ENCODE assay signal across 8 cellular contexts in the genomic region with DNA sequence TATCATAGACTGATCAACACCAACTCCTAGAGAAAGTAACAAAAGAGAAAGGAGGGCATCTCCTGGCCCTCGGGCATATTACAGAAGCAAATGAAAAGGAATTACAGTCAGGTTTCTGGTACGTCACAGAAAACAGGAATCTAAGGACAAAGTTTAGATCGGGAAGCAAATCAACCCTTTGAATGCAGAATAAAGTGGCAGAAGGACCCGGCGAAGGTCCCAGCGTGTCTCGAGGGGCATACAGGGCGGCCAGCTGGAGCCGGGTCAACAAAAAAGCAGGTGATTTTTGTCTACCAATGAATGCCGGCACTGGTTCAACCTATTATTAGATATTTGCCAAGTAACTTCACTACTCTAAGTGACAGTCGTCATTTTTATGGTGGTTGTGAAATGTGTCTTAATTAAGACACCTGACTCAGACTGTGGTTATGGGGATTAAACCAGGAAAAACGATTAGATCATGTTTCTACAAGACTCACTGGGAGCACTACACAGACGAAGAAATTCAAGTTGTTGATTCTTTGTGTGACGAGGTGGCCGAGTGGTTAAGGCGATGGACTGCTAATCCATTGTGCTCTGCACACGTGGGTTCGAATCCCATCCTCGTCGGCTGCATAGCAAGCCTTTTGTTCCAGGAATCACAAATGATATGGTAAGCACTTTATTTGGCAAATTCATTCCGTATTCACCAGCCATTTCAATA. TPM values are rescaled to one million over a fixed set of nuclear protein-coding genes. Genes with fewer than 3 reads are reported as not detected.
DNase-seq lines count a peak whose midpoint lies in the region; ATAC-seq and TF ChIP-seq lines count a peak whose summit lies in the region.

No MANE protein-coding gene starts in this region.

- peak; percentile 71 for ATAC-seq in GM19351 (IDR thresholded peaks at IDR 0.05; ENCODE audit: unreplicated experiment)

- H3K27ac ChIP-seq in HUES64 (ENCODE audit: low read depth, low read length) (no peak overlapping the region), ascending aorta (no peak overlapping the region), substantia nigra (ENCODE audit: low read depth, low read length, poor library complexity, severe bottlenecking) (no peak overlapping the region)

- DNase-seq in COR-L47 (lab: John Stamatoyannopoulos, UW): peak; percentile 78
- DNase-seq in OCI-M1 (lab: John Stamatoyannopoulos, UW): peak; percentile 99
- no peak for DNase-seq in ascending aorta (ENCODE audit: low spot score in 2 of 2)
- DNase-seq in iris pigment epithelial cell (ENCODE audit: low read depth): peak; percentile 84
- peak; percentile 48 to 70 for DNase-seq in stimulated activated CD4-positive, alpha-beta T cell treated with anti-CD3 and anti-CD28 coated beads, Interleukin-4, amount 100 ng/mL, for 48 hours (ENCODE audit: low read depth in 2 of 2)
- no peak for DNase-seq in substantia nigra (lab: John Stamatoyannopoulos, UW)

- H3K36me3 ChIP-seq in HUES64 (ENCODE audit: insufficient read depth, low read length) (no peaks in the 10 kb centered on the region), ascending aorta (no peaks in the 10 kb centered on the region)

- no peak for TF ChIP-seq CTCF in ascending aorta (IDR thresholded peaks at IDR 0.05)

- peak overlapping the region; percentile 44; the same call in 1 of the 2 replicates for H3K9ac ChIP-seq in HUES64 (ENCODE audit: low read depth, low read length)

- under 1% methylated on average over 21 of the region's 21 CpGs for WGBS in HUES64

- H3K4me3 ChIP-seq in HUES64 (ENCODE audit: low read length) (peak overlapping the region; percentile 76), ascending aorta (peak overlapping the region; percentile 29 to 52)

- H3K27me3 ChIP-seq in HUES64 (ENCODE audit: insufficient read depth, low read length): peaks cover 87% of the 10 kb centered on the region
- H3K27me3 ChIP-seq in ascending aorta: peaks cover 23% of the 10 kb centered on the region

- H3K4me1 ChIP-seq in HUES64 (ENCODE audit: insufficient read depth, low read length): peaks cover 10% of the 10 kb centered on the region; the same call in 1 of the 2 replicates
- H3K4me1 ChIP-seq in ascending aorta: no peaks in the 10 kb centered on the region

- intact Hi-C loops in ascending aorta (cut with DNase I): no loop called here

- H3K9me3 ChIP-seq in HUES64 (ENCODE audit: insufficient read depth, low read depth, low read length) (no peaks in the 10 kb centered on the region), ascending aorta (no peaks in the 10 kb centered on the region)

RNA-seq across cellular contexts. Expression of a gene that starts 12.4 kb away (rescaled TPM):
- 11.2 TPM for polyA plus RNA-seq in HUES64 (2013, experiment 1 of 2)
- polyA plus RNA-seq in HUES64 (2013, experiment 2 of 2): 13.0 TPM
- total RNA-seq in ascending aorta: 3.7 TPM

RNA-seq across cellular contexts. Expression of a gene that starts 39.4 kb away (rescaled TPM):
- polyA plus RNA-seq in HUES64 (2013, experiment 1 of 2): 4.5 TPM
- 4.9 TPM for polyA plus RNA-seq in HUES64 (2013, experiment 2 of 2)
- 3.1 TPM for total RNA-seq in ascending aorta

RNA-seq across cellular contexts. Expression of a gene that starts 46.4 kb away (rescaled TPM):
- polyA plus RNA-seq in HUES64 (2013, experiment 1 of 2): not detected
- polyA plus RNA-seq in HUES64 (2013, experiment 2 of 2): not detected
- total RNA-seq in ascending aorta: not detected

RNA-seq across cellular contexts. Expression of a gene that starts 54.3 kb away (rescaled TPM):
- 11.5 TPM for polyA plus RNA-seq in HUES64 (2013, experiment 1 of 2)
- polyA plus RNA-seq in HUES64 (2013, experiment 2 of 2): 11.2 TPM
- total RNA-seq in ascending aorta: 2.6 TPM

Comparison
In these comparisons a context has a peak if more than half of its experiments do, and no peak if none do; other contexts are left out.
1. DNase-seq: peak in COR-L47 (single experiment), OCI-M1 (single experiment), iris pigment epithelial cell (single experiment) and stimulated activated CD4-positive, alpha-beta T cell treated with anti-CD3 and anti-CD28 coated beads, Interleukin-4, amount 100 ng/mL, for 48 hours (2 of 2); none in ascending aorta (0 of 2) and substantia nigra (0 of 49).